8 cellular contexts compared by ENCODE assay signal in genomic region chr11:57667715-57668466, GRCh38. TPM values are rescaled to one million over a fixed set of nuclear protein-coding genes. Genes with fewer than 3 reads are reported as not detected.
DNase-seq lines count a peak whose midpoint lies in the region; ATAC-seq, FAIRE-seq and TF ChIP-seq lines count a peak whose summit lies in the region.

TSS of gene ZDHHC5 (plus strand) at chr11:57668114. CDS start at chr11:57673091, 4,977 bp downstream.

- ATAC-seq in GM18868 (IDR thresholded peaks at IDR 0.05; ENCODE audit: unreplicated experiment) (peak; percentile 86), HG03108 (IDR thresholded peaks at IDR 0.05; ENCODE audit: unreplicated experiment) (peak; percentile 80)

- TF ChIP-seq POLR2A in breast epithelium (IDR thresholded peaks at IDR 0.05), result no peak

- TF ChIP-seq CTCF in VCaP (conservative IDR thresholded peaks at IDR 0.05) (peak; percentile 63), breast epithelium (IDR thresholded peaks at IDR 0.05) (peak in 2 of 3 donors; percentile 9 to 29)

- H3K9ac ChIP-seq in iPS-20b (ENCODE audit: low read depth, low read length), result peak within 1 kb of the TSS; percentile 99

- H3K4me1 ChIP-seq in breast epithelium (peaks cover 0 to 11% of the 10 kb centered on the region in 2 donors), iPS-20b (ENCODE audit: insufficient read depth, low read length) (no peaks in the 10 kb centered on the region; the same call in 1 of the 2 replicates), small intestine (ENCODE audit: control insufficient read depth in 2 of 2, insufficient read depth in 1 of 2, low read depth in 1 of 2, low read length in 1 of 2) (peaks cover 3 to 6% of the 10 kb centered on the region in 2 donors)

- 0% methylated on average over 83 to 103 of the region's 103 CpGs for WGBS in small intestine, 3 donors

- peaks cover under 1% of the 10 kb centered on the region for H3K36me3 ChIP-seq in breast epithelium
- H3K36me3 ChIP-seq in iPS-20b (ENCODE audit: insufficient read depth, low read depth, low read length), result peaks cover 17% of the 10 kb centered on the region
- peaks cover 2 to 4% of the 10 kb centered on the region in 2 donors for H3K36me3 ChIP-seq in small intestine (ENCODE audit: control insufficient read depth in 2 of 2, insufficient read depth in 2 of 2, low read length in 2 of 2)

- H3K4me3 ChIP-seq in breast epithelium (peak within 1 kb of the TSS; percentile 95 to 100 (median 98)), iPS-20b (ENCODE audit: low read length) (peak within 1 kb of the TSS; percentile 99), small intestine (ENCODE audit: low read depth in 1 of 2, low read length in 2 of 2) (peak within 1 kb of the TSS; percentile 86 to 87)

- H3K27ac ChIP-seq in VCaP (peak within 1 kb of the TSS; percentile 98), breast epithelium (peak within 1 kb of the TSS; percentile 99 to 100), iPS-20b (ENCODE audit: low read length) (peak within 1 kb of the TSS; percentile 95), small intestine (ENCODE audit: low read depth in 1 of 2, low read length in 1 of 2) (peak within 1 kb of the TSS; percentile 91 to 94)

- H3K9me3 ChIP-seq in breast epithelium (no peaks in the 10 kb centered on the region), iPS-20b (ENCODE audit: insufficient read depth, low read depth, low read length) (no peaks in the 10 kb centered on the region), small intestine (ENCODE audit: control insufficient read depth, low read depth) (no peaks in the 10 kb centered on the region)

- FAIRE-seq in small intestine (lab: Jason Lieb, UNC), result no peak

- intact Hi-C loops in breast epithelium (cut with DNase I; ENCODE audit: low total_unique reads), result no loop called here

- DNase-seq in ACHN (peak; percentile 96), NCI-H2196 treated with DMSO at 0.1 percent for 48 hours (lab: John Stamatoyannopoulos, UW; ENCODE audit: unreplicated experiment) (peak; percentile 100), breast epithelium (ENCODE audit: low spot score in 2 of 2) (peak; percentile 99), small intestine (peak; percentile 99)

- in situ Hi-C loops in ACHN (cut with HindIII; ENCODE audit: low pct_ligation_motif_present, low pct_unique_long_range_greater_than_20kb, low sequenced_read_pairs), result no loop called here

- no peaks in the 10 kb centered on the region for H3K27me3 ChIP-seq in breast epithelium
- no peaks in the 10 kb centered on the region for H3K27me3 ChIP-seq in iPS-20b (ENCODE audit: insufficient read depth, low read length)
- H3K27me3 ChIP-seq in small intestine (ENCODE audit: control insufficient read depth in 2 of 2, insufficient read depth in 2 of 2, low read length in 2 of 2), result no peaks in the 10 kb centered on the region

RNA-seq across cellular contexts. Expression of gene ZDHHC5, which starts in this region (rescaled TPM):
- total RNA-seq in breast epithelium, result 10 to 100 TPM; 39.3 to 50.2 (median 39.8) TPM
- polyA plus RNA-seq in small intestine, result 10 to 100 TPM; 19.5 to 35.2 (median 25.9) TPM

Comparison
In these comparisons a context has a peak if more than half of its experiments do, and no peak if none do; other contexts are left out.
1. Peak in every context shown above with its lines: DNase-seq, ATAC-seq, H3K4me3 ChIP-seq and H3K27ac ChIP-seq.